32 cellular contexts compared by ENCODE assay signal in the genomic region with DNA sequence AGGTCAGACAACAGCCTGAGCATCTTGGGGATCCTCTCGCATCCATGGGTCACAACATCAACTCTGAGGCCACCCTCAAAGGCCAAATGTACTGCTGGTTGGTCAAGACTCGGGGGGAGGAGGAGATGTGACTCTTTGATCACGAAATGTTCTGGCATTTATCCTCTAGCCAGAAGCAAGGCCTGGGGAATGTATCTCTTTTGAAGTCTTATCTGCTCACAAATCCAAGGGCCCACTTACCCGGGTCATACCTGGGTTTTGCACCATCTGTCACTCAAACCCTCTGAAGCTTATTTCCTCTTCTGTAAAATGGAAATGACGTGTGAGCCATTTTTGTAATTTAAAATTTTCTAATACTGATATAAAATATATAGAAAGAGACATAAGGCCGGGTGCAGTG. TPM values are rescaled to one million over a fixed set of nuclear protein-coding genes. Genes with fewer than 3 reads are reported as not detected.
"Had no signal": no experiment of that assay in that cellular context is flagged by ENCODE, and none has a peak within 500 bp of the region (broad histone marks: within the 10 kb centered on the region; RNA-seq: fewer than 3 reads in every experiment).

No MANE protein-coding gene starts in this region.

- H3K27ac Mint-ChIP-seq: activated CD8-positive, alpha-beta T cell treated with anti-CD3 and anti-CD28 coated beads, Interleukin-2, amount 10 ng/mL, durations not matched to agents 7 days and 5 days; activated naive CD4-positive, alpha-beta T cell treated with anti-CD3 and anti-CD28 coated beads, Interleukin-2, amount 50 U/mL, for 72 hours; activated naive CD8-positive, alpha-beta T cell treated with anti-CD3 and anti-CD28 coated beads, Interleukin-2, amount 50 U/mL, for 24 hours; activated T-cell treated with anti-CD3 and anti-CD28 coated beads, Interleukin-2, amount 50 U/mL, for 24 hours; activated T-helper 1 cell treated with anti-CD3 and anti-CD28 coated beads, Interleukin-12 subunit alpha, Interleukin-12 subunit beta, Interleukin-2, Interleukin-4 antibody, amounts not matched to agents 30 ng/mL and 10 ng/mL and 1 ng/mL, durations not matched to agents 14 hours and 24 hours and 36 hours; brain; T-helper 17 cell; WTC11 had no signal

- H3K36me3 ChIP-seq: cardiac muscle cell had no signal

- DNase-seq: activated CD4-positive, alpha-beta T cell treated with anti-CD3 and anti-CD28 coated beads for 48 hours; activated CD4-positive, alpha-beta T cell treated with anti-CD3 and anti-CD28 coated beads, Interleukin-2, amount 50 U/mL, for 4 hours; activated CD4-positive, CD25-positive, alpha-beta regulatory T cell treated with anti-CD3 and anti-CD28 coated beads, Interleukin-2, amount 50 U/mL, for 72 hours; activated CD8-positive, alpha-beta memory T cell treated with anti-CD3 and anti-CD28 coated beads, Interleukin-2, amount 50 U/mL, for 48 hours; activated CD8-positive, alpha-beta T cell treated with anti-CD3 and anti-CD28 coated beads, Interleukin-2, amount 10 ng/mL, durations not matched to agents 7 days and 5 days; activated effector memory CD4-positive, alpha-beta T cell treated with Interleukin-2 at 50 U/mL for 16 hours; activated naive CD4-positive, alpha-beta T cell treated with Interleukin-2 at 50 U/mL for 16 hours; activated naive CD8-positive, alpha-beta T cell treated with anti-CD3 and anti-CD28 coated beads, Interleukin-2, amount 50 U/mL, for 24 hours; activated T-cell treated with anti-CD3 and anti-CD28 coated beads, Interleukin-2, amount 50 U/mL, for 24 hours; amygdala; NCI-H1092; NCI-H1417; NCI-H1694; NCI-H2029 treated with DMSO at 0.1 percent for 48 hours; NCI-H345; NCI-H510A; NCI-H526 treated with DMSO at 0.1 percent for 48 hours; NCI-H82; T-helper 17 cell; T-helper 9 cell had no signal

- FAIRE-seq: astrocyte had no signal

- H3K4me3 Mint-ChIP-seq: activated CD8-positive, alpha-beta T cell treated with anti-CD3 and anti-CD28 coated beads, Interleukin-2, amount 10 ng/mL, durations not matched to agents 7 days and 5 days; activated naive CD8-positive, alpha-beta T cell treated with anti-CD3 and anti-CD28 coated beads, Interleukin-2, amount 50 U/mL, for 24 hours; activated T-cell treated with anti-CD3 and anti-CD28 coated beads, Interleukin-2, amount 50 U/mL, for 24 hours; activated T-helper 1 cell treated with anti-CD3 and anti-CD28 coated beads, Interleukin-12 subunit alpha, Interleukin-12 subunit beta, Interleukin-2, Interleukin-4 antibody, amounts not matched to agents 30 ng/mL and 10 ng/mL and 1 ng/mL, durations not matched to agents 14 hours and 24 hours and 36 hours; brain; T-helper 17 cell; WTC11 had no signal

- H3K4me2 ChIP-seq: KMS-11 had no signal

- H3K4me1 Mint-ChIP-seq: activated naive CD8-positive, alpha-beta T cell treated with anti-CD3 and anti-CD28 coated beads, Interleukin-2, amount 50 U/mL, for 24 hours; WTC11 had no signal

- H3K27ac ChIP-seq: cardiac muscle cell, KMS-11, SK-N-MC had no signal

- H3K36me3 Mint-ChIP-seq: activated naive CD4-positive, alpha-beta T cell treated with anti-CD3 and anti-CD28 coated beads, Interleukin-2, amount 50 U/mL, for 72 hours; brain; WTC11 had no signal

- ATAC-seq: activated CD8-positive, alpha-beta T cell treated with anti-CD3 and anti-CD28 coated beads, Interleukin-2, amount 10 ng/mL, durations not matched to agents 7 days and 5 days; activated naive CD4-positive, alpha-beta T cell treated with anti-CD3 and anti-CD28 coated beads, Interleukin-2, amount 50 U/mL, for 72 hours; activated naive CD8-positive, alpha-beta T cell treated with anti-CD3 and anti-CD28 coated beads, Interleukin-2, amount 50 U/mL, for 24 hours; Right ventricle myocardium inferior; T-helper 17 cell; WTC11 had no signal

- H3K4me3 ChIP-seq: cardiac muscle cell, SK-N-MC had no signal

- H3K27me3 Mint-ChIP-seq: activated naive CD8-positive, alpha-beta T cell treated with anti-CD3 and anti-CD28 coated beads, Interleukin-2, amount 50 U/mL, for 24 hours; activated T-cell treated with anti-CD3 and anti-CD28 coated beads, Interleukin-2, amount 50 U/mL, for 24 hours; T-helper 17 cell had no signal

- H3K9ac ChIP-seq: KMS-11 had no signal

- H3K27me3 ChIP-seq: cardiac muscle cell had no signal

- H3K9me3 Mint-ChIP-seq: activated naive CD4-positive, alpha-beta T cell treated with anti-CD3 and anti-CD28 coated beads, Interleukin-2, amount 50 U/mL, for 72 hours; activated naive CD8-positive, alpha-beta T cell treated with anti-CD3 and anti-CD28 coated beads, Interleukin-2, amount 50 U/mL, for 24 hours; activated T-cell treated with anti-CD3 and anti-CD28 coated beads, Interleukin-2, amount 50 U/mL, for 24 hours; activated T-helper 1 cell treated with anti-CD3 and anti-CD28 coated beads, Interleukin-12 subunit alpha, Interleukin-12 subunit beta, Interleukin-2, Interleukin-4 antibody, amounts not matched to agents 30 ng/mL and 10 ng/mL and 1 ng/mL, durations not matched to agents 14 hours and 24 hours and 36 hours; brain; WTC11 had no signal

RNA-seq across cellular contexts. Expression of gene CA7, which starts 13.2 kb away (rescaled TPM):
- total RNA-seq: activated CD8-positive, alpha-beta T cell treated with anti-CD3 and anti-CD28 coated beads, Interleukin-2, amount 10 ng/mL, durations not matched to agents 7 days and 5 days; activated naive CD4-positive, alpha-beta T cell treated with anti-CD3 and anti-CD28 coated beads, Interleukin-2, amount 50 U/mL, for 72 hours; astrocyte; MCF 10A; OCI-LY7; Right ventricle myocardium inferior; RPMI7951; T-helper 17 cell had no signal

RNA-seq across cellular contexts. Expression of gene TERB1, which starts 56.1 kb away (rescaled TPM):
- total RNA-seq: activated CD8-positive, alpha-beta T cell treated with anti-CD3 and anti-CD28 coated beads, Interleukin-2, amount 10 ng/mL, durations not matched to agents 7 days and 5 days; activated naive CD4-positive, alpha-beta T cell treated with anti-CD3 and anti-CD28 coated beads, Interleukin-2, amount 50 U/mL, for 72 hours; cardiac muscle cell; Right ventricle myocardium inferior; RPMI7951; WTC11 had no signal
- polyA plus RNA-seq: cardiac muscle cell had no signal
